In the genomic region with DNA sequence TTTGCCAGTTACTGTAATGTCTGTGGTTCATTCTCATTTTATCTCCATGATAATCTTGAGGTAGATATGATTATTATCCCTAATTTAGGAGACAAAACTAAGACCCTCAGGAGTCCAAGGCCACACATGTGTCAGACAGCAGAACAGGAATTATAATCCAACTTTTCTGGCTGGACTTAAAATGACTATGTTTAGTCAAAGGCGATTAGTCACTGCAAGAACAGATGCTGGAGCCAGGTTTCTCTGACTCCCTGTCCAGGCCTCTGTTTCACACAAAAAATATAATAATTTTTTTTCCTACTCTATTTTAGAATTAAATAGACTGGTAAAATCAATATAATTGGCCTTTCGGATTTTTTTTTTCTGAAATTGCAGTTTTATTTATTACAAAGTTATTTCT, we compare ENCODE assay signal across 17 cellular contexts. TPM values are rescaled to one million over a fixed set of nuclear protein-coding genes. Genes with fewer than 3 reads are reported as not detected.
DNase-seq lines count a peak whose midpoint lies in the region; ATAC-seq and TF ChIP-seq lines count a peak whose summit lies in the region.
"Had no signal": no experiment of that assay in that cellular context is flagged by ENCODE, and none has a peak within 500 bp of the region (broad histone marks: within the 10 kb centered on the region; RNA-seq: fewer than 3 reads in every experiment).

No MANE protein-coding gene starts in this region.

- 0 out of 2 replicates have a peak overlapping the region, but pooled peaks have one; percentile 5 for H3K27ac ChIP-seq in DOHH2 (ENCODE audit: low read depth, low read length)
- H3K27ac ChIP-seq in CD8-positive, alpha-beta T cell (ENCODE audit: low read depth, low read length): no peak overlapping the region
- H3K27ac ChIP-seq: BLaER1 treated with 17β-estradiol and CSF1 and Interleukin-3, amounts not matched to agents 10 nM and 100 nM had no signal

- H3F3A ChIP-seq in DOHH2 (ENCODE audit: control insufficient read depth, insufficient read depth): peaks cover 23% of the 10 kb centered on the region

- H3K9me2 ChIP-seq in DOHH2 (replicated peaks; ENCODE audit: control insufficient read depth, low read length): no peaks in the 10 kb centered on the region

- no peaks in the 10 kb centered on the region for H3K27me3 Mint-ChIP-seq in CD8-positive, alpha-beta T cell (ENCODE audit: low read depth)
- no peaks in the 10 kb centered on the region for H3K27me3 Mint-ChIP-seq in stimulated activated naive B cell treated with anti-CD40 and anti-IgM and Interleukin-4, amounts not matched to agents 10 μg/mL and 1 μg/mL and 100 μg/mL, for 72 hours
- H3K27me3 Mint-ChIP-seq: activated naive CD8-positive, alpha-beta T cell treated with anti-CD3 and anti-CD28 coated beads for 36 hours; stimulated activated memory B cell treated with anti-CD40 and anti-IgM and Interleukin-4, amounts not matched to agents 10 μg/mL and 1 μg/mL and 100 μg/mL, for 72 hours had no signal

- no peaks in the 10 kb centered on the region for H3K9me3 Mint-ChIP-seq in CD8-positive, alpha-beta T cell
- no peaks in the 10 kb centered on the region for H3K9me3 Mint-ChIP-seq in stimulated activated naive B cell treated with anti-CD40 and anti-IgM and Interleukin-4, amounts not matched to agents 10 μg/mL and 1 μg/mL and 100 μg/mL, for 72 hours

- no peak overlapping the region for H3K4me3 Mint-ChIP-seq in CD8-positive, alpha-beta T cell
- no peak overlapping the region for H3K4me3 Mint-ChIP-seq in stimulated activated naive B cell treated with anti-CD40 and anti-IgM and Interleukin-4, amounts not matched to agents 10 μg/mL and 1 μg/mL and 100 μg/mL, for 72 hours
- H3K4me3 Mint-ChIP-seq: activated naive CD8-positive, alpha-beta T cell treated with anti-CD3 and anti-CD28 coated beads for 36 hours; H9; natural killer cell; stimulated activated memory B cell treated with anti-CD40 and anti-IgM and Interleukin-4, amounts not matched to agents 10 μg/mL and 1 μg/mL and 100 μg/mL, for 72 hours had no signal

- POLR2A ChIA-PET in CD8-positive, alpha-beta T cell (lab: Charles Lee): no interaction called here

- CTCF ChIA-PET in CD8-positive, alpha-beta T cell (lab: Charles Lee): no interaction called here

- peaks cover 35% of the 10 kb centered on the region for H3K4me1 ChIP-seq in DOHH2 (ENCODE audit: control insufficient read depth, low read length)
- H3K4me1 ChIP-seq in CD8-positive, alpha-beta T cell (ENCODE audit: insufficient read depth, low read length): peaks cover 4% of the 10 kb centered on the region

- H3K27ac Mint-ChIP-seq in CD8-positive, alpha-beta T cell: no peak overlapping the region
- H3K27ac Mint-ChIP-seq in stimulated activated naive B cell treated with anti-CD40 and anti-IgM and Interleukin-4, amounts not matched to agents 10 μg/mL and 1 μg/mL and 100 μg/mL, for 72 hours: no peak overlapping the region
- H3K27ac Mint-ChIP-seq: activated naive CD8-positive, alpha-beta T cell treated with anti-CD3 and anti-CD28 coated beads for 36 hours; natural killer cell; stimulated activated memory B cell treated with anti-CD40 and anti-IgM and Interleukin-4, amounts not matched to agents 10 μg/mL and 1 μg/mL and 100 μg/mL, for 72 hours had no signal

- H3K9me3 ChIP-seq in DOHH2 (ENCODE audit: control insufficient read depth, insufficient read depth, low read length): no peaks in the 10 kb centered on the region
- no peaks in the 10 kb centered on the region for H3K9me3 ChIP-seq in CD8-positive, alpha-beta T cell (ENCODE audit: low read length)

- H3K4me1 Mint-ChIP-seq in CD8-positive, alpha-beta T cell (ENCODE audit: low read depth): peaks cover 9% of the 10 kb centered on the region
- H3K4me1 Mint-ChIP-seq in stimulated activated naive B cell treated with anti-CD40 and anti-IgM and Interleukin-4, amounts not matched to agents 10 μg/mL and 1 μg/mL and 100 μg/mL, for 72 hours: no peaks in the 10 kb centered on the region
- H3K4me1 Mint-ChIP-seq: natural killer cell; stimulated activated memory B cell treated with anti-CD40 and anti-IgM and Interleukin-4, amounts not matched to agents 10 μg/mL and 1 μg/mL and 100 μg/mL, for 72 hours had no signal

- no peak overlapping the region for H3K4me2 ChIP-seq in DOHH2 (ENCODE audit: low read length)

- DNase-seq in OCI-M1 (lab: John Stamatoyannopoulos, UW) (peak; percentile 71), choroid plexus epithelial cell (ENCODE audit: low read depth) (peak; percentile 76), myocyte (ENCODE audit: low read depth) (peak; percentile 55), kidney glomerular epithelial cell (lab: John Stamatoyannopoulos, UW) (no peak)
- no peak for DNase-seq in CD8-positive, alpha-beta T cell
- no peak for DNase-seq in stimulated activated naive B cell treated with anti-CD40 and anti-IgM and Interleukin-4, amounts not matched to agents 10 μg/mL and 1 μg/mL and 100 μg/mL, for 72 hours
- no peak for DNase-seq in stimulated activated CD4-positive, alpha-beta T cell treated with anti-CD3 and anti-CD28 coated beads, Interleukin-4, amount 100 ng/mL, for 4 hours
- DNase-seq: activated CD4-positive, CD25-positive, alpha-beta regulatory T cell treated with anti-CD3 and anti-CD28 coated beads, Interleukin-2, amount 50 U/mL, for 72 hours; activated naive CD8-positive, alpha-beta T cell treated with anti-CD3 and anti-CD28 coated beads for 36 hours; H9; head of caudate nucleus; left cardiac atrium; natural killer cell; stimulated activated CD4-positive, alpha-beta T cell treated with anti-CD3 and anti-CD28 coated beads, Interleukin-4, amount 100 ng/mL, for 1 hour had no signal

- H3K36me3 Mint-ChIP-seq in CD8-positive, alpha-beta T cell: no peaks in the 10 kb centered on the region
- H3K36me3 Mint-ChIP-seq in stimulated activated naive B cell treated with anti-CD40 and anti-IgM and Interleukin-4, amounts not matched to agents 10 μg/mL and 1 μg/mL and 100 μg/mL, for 72 hours: peaks cover 0 to 3% of the 10 kb centered on the region in 2 donors
- H3K36me3 Mint-ChIP-seq: natural killer cell had no signal

- no peaks in the 10 kb centered on the region for H3K27me3 ChIP-seq in DOHH2 (ENCODE audit: control insufficient read depth, low read length)
- H3K27me3 ChIP-seq in CD8-positive, alpha-beta T cell (ENCODE audit: insufficient read depth, low read length): no peaks in the 10 kb centered on the region
- H3K27me3 ChIP-seq: BLaER1 treated with 17β-estradiol and CSF1 and Interleukin-3, amounts not matched to agents 10 nM and 100 nM had no signal

- no peak overlapping the region for H3K4me3 ChIP-seq in DOHH2 (ENCODE audit: low read length)
- no peak overlapping the region for H3K4me3 ChIP-seq in choroid plexus epithelial cell (ENCODE audit: low read depth, low read length)
- no peak overlapping the region for H3K4me3 ChIP-seq in CD8-positive, alpha-beta T cell (ENCODE audit: low read depth, low read length)
- H3K4me3 ChIP-seq: BLaER1 treated with 17β-estradiol and CSF1 and Interleukin-3, amounts not matched to agents 10 nM and 100 nM had no signal

- no peak for ATAC-seq in CD8-positive, alpha-beta T cell
- ATAC-seq in stimulated activated naive B cell treated with anti-CD40 and anti-IgM and Interleukin-4, amounts not matched to agents 10 μg/mL and 1 μg/mL and 100 μg/mL, for 72 hours (replicated peaks): no peak
- ATAC-seq: natural killer cell; stimulated activated memory B cell treated with anti-CD40 and anti-IgM and Interleukin-4, amounts not matched to agents 10 μg/mL and 1 μg/mL and 100 μg/mL, for 72 hours had no signal

- H4K20me1 ChIP-seq in DOHH2 (ENCODE audit: control insufficient read depth, insufficient read depth, low read depth, low read length): no peaks in the 10 kb centered on the region
- H4K20me1 ChIP-seq: BLaER1 treated with 17β-estradiol and CSF1 and Interleukin-3, amounts not matched to agents 10 nM and 100 nM had no signal

- no peaks in the 10 kb centered on the region for H3K79me2 ChIP-seq in DOHH2 (ENCODE audit: control insufficient read depth, low read length)

- intact Hi-C loops in CD8-positive, alpha-beta T cell (cut with DNase I, micrococcal nuclease): no loop called here

- peaks cover 46% of the 10 kb centered on the region for H3K36me3 ChIP-seq in DOHH2 (ENCODE audit: control insufficient read depth, low read length)
- no peaks in the 10 kb centered on the region for H3K36me3 ChIP-seq in CD8-positive, alpha-beta T cell (ENCODE audit: insufficient read depth, low read length)

- TF ChIP-seq CTCF in DOHH2 (IDR thresholded peaks at IDR 0.05; ENCODE audit: low read depth, low read length, poor library complexity, severe bottlenecking) (no peak), choroid plexus epithelial cell (conservative IDR thresholded peaks at IDR 0.05; ENCODE audit: low read depth, low read length) (no peak)
- TF ChIP-seq CTCF in CD8-positive, alpha-beta T cell (IDR thresholded peaks at IDR 0.05): no peak

RNA-seq across cellular contexts. Expression of gene TMEM131L, which starts 56.7 kb away (rescaled TPM):
- 12.1 and 13.3 TPM in 2 replicates for total RNA-seq in myocyte
- polyA plus RNA-seq in myocyte (2012): 3.8 TPM
- 10 to 100 TPM; 80.8 to 83.1 TPM for total RNA-seq in CD8-positive, alpha-beta T cell

Comparison
In these comparisons a context has a peak if more than half of its experiments do, and no peak if none do; other contexts are left out.
1. DNase-seq: peak in OCI-M1 (single experiment), choroid plexus epithelial cell (single experiment) and myocyte (single experiment); none in kidney glomerular epithelial cell (single experiment), CD8-positive, alpha-beta T cell (0 of 7), stimulated activated naive B cell treated with anti-CD40 and anti-IgM and Interleukin-4, amounts not matched to agents 10 μg/mL and 1 μg/mL and 100 μg/mL, for 72 hours (single experiment) and stimulated activated CD4-positive, alpha-beta T cell treated with anti-CD3 and anti-CD28 coated beads, Interleukin-4, amount 100 ng/mL, for 4 hours (0 of 2).